In the genomic region with DNA sequence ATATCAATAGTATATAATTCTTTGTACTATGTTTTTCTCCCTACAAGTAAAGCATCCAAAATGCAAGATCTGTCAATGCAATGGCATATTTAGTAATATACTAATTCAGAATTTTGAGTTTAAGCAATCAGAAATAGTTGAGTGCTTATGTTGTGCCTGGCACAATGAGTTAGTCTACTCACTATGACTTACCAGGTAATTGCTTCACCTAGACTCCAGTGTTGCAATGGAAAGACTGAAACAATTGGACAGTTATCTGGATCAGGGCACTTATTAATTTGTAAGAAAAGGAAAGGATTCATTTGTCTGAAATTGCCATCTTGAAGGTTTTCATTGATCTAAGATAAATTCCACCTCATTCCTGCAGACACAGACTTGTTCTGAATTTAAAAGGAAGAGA, we compare ENCODE assay signal across 22 cellular contexts.
"Had no signal": no experiment of that assay in that cellular context is flagged by ENCODE, and none has a peak within 500 bp of the region (broad histone marks: within the 10 kb centered on the region; RNA-seq: fewer than 3 reads in every experiment).

No MANE protein-coding gene starts in this region.

- H3K27me3 ChIP-seq: MG63 had no signal

- ATAC-seq: T-cell had no signal

- H3K4me3 ChIP-seq: MG63 had no signal

- FAIRE-seq: RCC 7860 had no signal

- DNase-seq: KBM-7, MG63, NCI-H1092, NCI-H1105 treated with DMSO at 0.1 percent for 48 hours, NCI-H1417 treated with DMSO at 0.1 percent for 48 hours, NCI-H146, NCI-H187, NCI-H2029, NCI-H2081 treated with DMSO at 0.1 percent for 48 hours, NCI-H2171, NCI-H226, NCI-H446, NCI-H510A, NCI-H524 treated with DMSO at 0.1 percent for 48 hours, NCI-H69, NCI-H774, RPMI8226, SHP77, SK-N-SH, SW 1271, T-cell had no signal

- H3K4me2 ChIP-seq: SK-N-SH had no signal

- H3K36me3 ChIP-seq: MG63 had no signal

- H3K9ac ChIP-seq: SK-N-SH had no signal

- H3K9me3 ChIP-seq: MG63, SK-N-SH had no signal
